ENCODE assay signal across 14 cellular contexts in the genomic region with DNA sequence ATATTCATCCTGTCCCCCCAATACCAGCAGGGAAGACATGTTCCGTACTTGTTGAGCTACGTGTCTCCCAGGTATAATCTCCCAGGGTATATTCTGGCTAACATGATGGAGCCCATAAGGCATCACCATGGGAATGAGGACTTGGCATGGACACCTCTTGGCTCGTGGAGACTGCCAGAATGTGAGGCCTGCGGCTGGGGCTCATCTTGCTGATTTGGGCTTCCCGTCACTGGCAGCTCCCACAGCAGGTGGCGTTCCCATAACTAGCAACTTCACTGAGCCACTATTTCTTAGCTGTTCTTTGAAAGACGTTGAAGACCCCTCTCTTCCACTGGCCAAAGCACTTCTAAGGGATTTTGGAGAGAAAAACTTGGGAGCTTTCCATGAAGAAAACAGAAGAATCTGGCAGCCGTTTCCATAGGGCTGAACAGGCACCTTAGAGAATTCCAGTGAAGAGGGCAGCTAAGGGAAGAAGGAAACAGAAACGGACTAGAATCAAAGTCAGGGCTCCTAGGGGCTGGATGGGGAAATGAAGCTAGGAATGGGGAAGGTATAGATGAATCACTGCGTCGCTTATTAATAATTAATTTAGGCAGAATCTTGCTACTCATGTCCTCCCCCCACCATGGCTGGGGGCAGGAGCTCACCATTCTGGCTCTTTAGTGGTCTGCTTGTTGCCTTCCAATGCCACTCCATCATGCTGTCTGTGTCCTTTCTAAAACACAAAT. TPM values are rescaled to one million over a fixed set of nuclear protein-coding genes. Genes with fewer than 3 reads are reported as not detected.
A peak's percentile ranks its signal among the peaks of the same experiment; 100 is the strongest.
DNase-seq lines count a peak whose midpoint lies in the region; ATAC-seq and TF ChIP-seq lines count a peak whose summit lies in the region.
"Had no signal": no experiment of that assay in that cellular context is flagged by ENCODE, and none has a peak within 500 bp of the region (broad histone marks: within the 10 kb centered on the region; RNA-seq: fewer than 3 reads in every experiment).

No MANE protein-coding gene starts in this region.

- intact Hi-C loops in testis (cut with DNase I; ENCODE audit: low total_unique reads) = no loop called here

- H3K9me3 ChIP-seq in muscle layer of duodenum (ENCODE audit: control insufficient read depth in 1 of 2, low read length in 2 of 2) (no peaks in the 10 kb centered on the region), testis (no peaks in the 10 kb centered on the region), upper lobe of left lung (no peaks in the 10 kb centered on the region)

- no peak for TF ChIP-seq EP300 in upper lobe of left lung (IDR thresholded peaks at IDR 0.05)

- peaks cover 2% of the 10 kb centered on the region for H3K9me3 Mint-ChIP-seq in chondrocyte (ENCODE audit: low read depth)
- H3K9me3 Mint-ChIP-seq: activated T-helper 17 cell treated with anti-CD3 and anti-CD28 coated beads, Interleukin-2, amount 50 U/mL, for 72 hours; CD4-positive, alpha-beta T cell had no signal

- peak; percentile 58 for DNase-seq in NCI-H446 treated with DMSO at 0.1 percent for 48 hours (lab: John Stamatoyannopoulos, UW)
- DNase-seq in chondrocyte (ENCODE audit: low spot score) = no peak
- DNase-seq in testis = no peak
- DNase-seq in NCI-H1930 (lab: John Stamatoyannopoulos, UW) = no peak
- no peak for DNase-seq in NCI-H2107 treated with DMSO at 0.1 percent for 48 hours (lab: John Stamatoyannopoulos, UW; ENCODE audit: unreplicated experiment)
- DNase-seq in upper lobe of left lung = no peak
- DNase-seq in activated CD8-positive, alpha-beta memory T cell treated with anti-CD3 and anti-CD28 coated beads, Interleukin-2, amount 50 U/mL, for 48 hours = no peak
- DNase-seq: activated CD4-positive, alpha-beta T cell treated with anti-CD3 and anti-CD28 coated beads, Interleukin-2, amount 50 U/mL, for 4 hours; CD4-positive, alpha-beta T cell; erythroblast; NCI-H345 had no signal

- TF ChIP-seq POLR2A in testis (IDR thresholded peaks at IDR 0.05) (no peak), upper lobe of left lung (IDR thresholded peaks at IDR 0.05) (no peak)

- peak overlapping the region; percentile 66 for H3K27ac ChIP-seq in muscle layer of duodenum (ENCODE audit: low read length)
- peak overlapping the region; percentile 9 to 76 for H3K27ac ChIP-seq in testis
- H3K27ac ChIP-seq in upper lobe of left lung = no peak overlapping the region

- H3K36me3 ChIP-seq in muscle layer of duodenum (ENCODE audit: control insufficient read depth in 1 of 2, insufficient read depth in 2 of 2, low read length in 2 of 2) (no peaks in the 10 kb centered on the region), testis (ENCODE audit: low read depth, missing control alignments) (no peaks in the 10 kb centered on the region), upper lobe of left lung (no peaks in the 10 kb centered on the region)

- H3K4me3 Mint-ChIP-seq in chondrocyte (ENCODE audit: unreplicated experiment) = no peak overlapping the region
- H3K4me3 Mint-ChIP-seq: activated T-helper 17 cell treated with anti-CD3 and anti-CD28 coated beads, Interleukin-2, amount 50 U/mL, for 72 hours; CD4-positive, alpha-beta T cell had no signal

- peaks cover 50% of the 10 kb centered on the region for H3K4me1 Mint-ChIP-seq in chondrocyte (ENCODE audit: low read depth)
- H3K4me1 Mint-ChIP-seq: activated T-helper 17 cell treated with anti-CD3 and anti-CD28 coated beads, Interleukin-2, amount 50 U/mL, for 72 hours had no signal

- WGBS in testis, 2 donors = 49 to 74% methylated on average over 10 to 11 of the region's 11 CpGs
- WGBS in upper lobe of left lung, 2 donors = 76 to 77% methylated on average over 11 of the region's 11 CpGs

- peaks cover 4 to 33% of the 10 kb centered on the region in 2 donors for H3K4me1 ChIP-seq in muscle layer of duodenum (ENCODE audit: control insufficient read depth in 1 of 2, insufficient read depth in 2 of 2, low read length in 2 of 2)
- H3K4me1 ChIP-seq in testis = peaks cover 37% of the 10 kb centered on the region
- peaks cover 0 to 9% (median 5%) of the 10 kb centered on the region in 4 donors for H3K4me1 ChIP-seq in upper lobe of left lung

- H3K4me3 ChIP-seq in muscle layer of duodenum (ENCODE audit: low read depth in 1 of 2, low read length in 2 of 2) = no peak overlapping the region
- no peak overlapping the region for H3K4me3 ChIP-seq in testis
- H3K4me3 ChIP-seq in upper lobe of left lung = no peak overlapping the region

- no peaks in the 10 kb centered on the region for H3K36me3 Mint-ChIP-seq in chondrocyte (ENCODE audit: low read depth)

- H3K27me3 ChIP-seq in muscle layer of duodenum (ENCODE audit: low read depth, low read length) (no peaks in the 10 kb centered on the region), testis (no peaks in the 10 kb centered on the region), upper lobe of left lung (no peaks in the 10 kb centered on the region)

- H3K27me3 Mint-ChIP-seq in chondrocyte (ENCODE audit: low read depth) = no peaks in the 10 kb centered on the region
- H3K27me3 Mint-ChIP-seq: activated T-helper 17 cell treated with anti-CD3 and anti-CD28 coated beads, Interleukin-2, amount 50 U/mL, for 72 hours; CD4-positive, alpha-beta T cell had no signal

- no peak for ATAC-seq in upper lobe of left lung (ENCODE audit: low FRiP score in 2 of 2)
- ATAC-seq: activated T-helper 17 cell treated with anti-CD3 and anti-CD28 coated beads, Interleukin-2, amount 50 U/mL, for 72 hours; Panc1 had no signal

- peak overlapping the region; percentile 67 for H3K27ac Mint-ChIP-seq in chondrocyte (ENCODE audit: unreplicated experiment)
- H3K27ac Mint-ChIP-seq: activated T-helper 17 cell treated with anti-CD3 and anti-CD28 coated beads, Interleukin-2, amount 50 U/mL, for 72 hours had no signal

- TF ChIP-seq CTCF in chondrocyte (IDR thresholded peaks at IDR 0.05) (no peak), testis (IDR thresholded peaks at IDR 0.05) (no peak), upper lobe of left lung (IDR thresholded peaks at IDR 0.05) (no peak)

RNA-seq across cellular contexts. Expression of a gene that starts 39.7 kb away (rescaled TPM):
- total RNA-seq in chondrocyte (116 to 175 TPM (median 152 TPM) in 3 replicates), testis (10 to 100 TPM; 44.2 to 66.1 TPM), upper lobe of left lung (1,000 to 10,000 TPM in 1 of 6 donors, 100 to 1,000 TPM in 5; 386 to 1,146 (median 633) TPM)
- 247 TPM for polyA plus RNA-seq in testis (ENCODE audit: insufficient read depth, low read depth, low replicate concordance)

Comparison
In these comparisons a context has a peak if more than half of its experiments do, and no peak if none do; other contexts are left out.
1. H3K27ac ChIP-seq: peak in muscle layer of duodenum (single experiment) and testis (2 of 2); none in upper lobe of left lung (0 of 4).